In genomic region chr11:5923427-5923776, GRCh38 we compare ENCODE assay signal across 1 cellular context.
TF ChIP-seq lines count a peak whose summit lies in the region.

No MANE protein-coding gene starts in this region.

TF ChIP-seq in GM12878, 131 proteins besides CTCF, POLR2A, EP300 and RAD21 (continued from another document):
- TF ChIP-seq E2F4 (IDR thresholded peaks at IDR 0.05; ENCODE audit: low read depth, low read length) (no peak), LARP7 (IDR thresholded peaks at IDR 0.05) (no peak), SPI1 (IDR thresholded peaks at IDR 0.05; ENCODE audit: borderline replicate concordance, insufficient read depth, low read depth, low read length) (no peak), POLR2AphosphoS2 (IDR thresholded peaks at IDR 0.05; ENCODE audit: low read depth, low read length) (no peak), BMI1 (IDR thresholded peaks at IDR 0.05; ENCODE audit: borderline replicate concordance) (no peak), ATF7 (IDR thresholded peaks at IDR 0.05; ENCODE audit: low read depth) (no peak), NRF1 (conservative IDR thresholded peaks at IDR 0.05; ENCODE audit: low read depth, low read length) (no peak), ZNF207 (IDR thresholded peaks at IDR 0.05; ENCODE audit: borderline replicate concordance) (no peak)
